Comparison of ENCODE assay signal across 21 cellular contexts in the genomic region with DNA sequence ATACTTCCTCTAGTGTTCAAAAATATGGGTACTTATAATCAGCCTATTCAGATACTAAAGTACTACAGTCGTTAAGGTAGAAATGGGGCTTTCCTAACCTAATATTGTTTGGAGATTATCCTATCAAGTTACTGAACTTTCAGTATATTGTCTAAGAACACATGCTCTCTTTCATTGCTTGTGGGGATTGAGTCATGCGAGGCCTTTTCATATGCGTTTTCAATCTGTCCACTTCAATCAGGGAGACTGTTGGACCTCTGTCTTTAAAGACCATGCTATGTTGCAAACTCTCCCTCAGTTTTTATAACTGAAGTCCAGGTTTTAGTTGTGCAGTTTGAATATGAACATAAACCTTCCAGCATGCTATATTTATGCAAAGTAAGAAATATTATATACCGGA. TPM values are rescaled to one million over a fixed set of nuclear protein-coding genes. Genes with fewer than 3 reads are reported as not detected.
DNase-seq lines count a peak whose midpoint lies in the region; ATAC-seq and TF ChIP-seq lines count a peak whose summit lies in the region.
"Had no signal": no experiment of that assay in that cellular context is flagged by ENCODE, and none has a peak within 500 bp of the region (broad histone marks: within the 10 kb centered on the region; RNA-seq: fewer than 3 reads in every experiment).

No MANE protein-coding gene starts in this region.

- H3K36me3 ChIP-seq in Karpas-422 (ENCODE audit: insufficient read depth, low read length) (no peaks in the 10 kb centered on the region), mesendoderm (ENCODE audit: control insufficient read depth, insufficient read depth, low read length) (no peaks in the 10 kb centered on the region)

- no peaks in the 10 kb centered on the region for H3K36me3 Mint-ChIP-seq in activated naive CD8-positive, alpha-beta T cell treated with anti-CD3 and anti-CD28 coated beads for 36 hours

- no peak overlapping the region for H4K5ac ChIP-seq in mesendoderm (ENCODE audit: low read length)

- H3K27me3 Mint-ChIP-seq in activated naive CD8-positive, alpha-beta T cell treated with anti-CD3 and anti-CD28 coated beads for 36 hours, result peaks cover 4% of the 10 kb centered on the region
- H3K27me3 Mint-ChIP-seq: progenitor cell of endocrine pancreas had no signal

- no peaks in the 10 kb centered on the region for H3K4me1 ChIP-seq in Karpas-422 (ENCODE audit: low read length)
- H3K4me1 ChIP-seq in mesendoderm (ENCODE audit: control insufficient read depth, low read depth, low read length), result no peaks in the 10 kb centered on the region

- no peak overlapping the region for H3K9ac ChIP-seq in Karpas-422 (ENCODE audit: low read length)
- no peak overlapping the region for H3K9ac ChIP-seq in mesendoderm (ENCODE audit: low read length)

- no CpG with 5 or more reads among the region's 4 CpGs for WGBS in mesendoderm (ENCODE audit: extremely low coverage, insufficient coverage, low lambda C conversion rate)

- no peak overlapping the region for H3K23ac ChIP-seq in mesendoderm (ENCODE audit: low read length)

- H3K56ac ChIP-seq in mesendoderm (ENCODE audit: low read length), result no peak overlapping the region

- no peak overlapping the region for H3K27ac Mint-ChIP-seq in activated naive CD8-positive, alpha-beta T cell treated with anti-CD3 and anti-CD28 coated beads for 36 hours
- H3K27ac Mint-ChIP-seq: progenitor cell of endocrine pancreas had no signal

- no peak overlapping the region for H2BK5ac ChIP-seq in mesendoderm (ENCODE audit: low read length)

- H3K4me1 Mint-ChIP-seq in activated naive CD8-positive, alpha-beta T cell treated with anti-CD3 and anti-CD28 coated beads for 36 hours, result no peaks in the 10 kb centered on the region

- TF ChIP-seq CTCF in AG10803 (conservative IDR thresholded peaks at IDR 0.05; ENCODE audit: low read length), result no peak

- H3K4me3 Mint-ChIP-seq in activated naive CD8-positive, alpha-beta T cell treated with anti-CD3 and anti-CD28 coated beads for 36 hours, result no peak overlapping the region

- no peaks in the 10 kb centered on the region for H3K9me3 Mint-ChIP-seq in activated naive CD8-positive, alpha-beta T cell treated with anti-CD3 and anti-CD28 coated beads for 36 hours

- H3K79me2 ChIP-seq in Karpas-422 (ENCODE audit: low read length) (no peaks in the 10 kb centered on the region), mesendoderm (ENCODE audit: control insufficient read depth, insufficient read depth, low read length) (no peaks in the 10 kb centered on the region)

- peak; percentile 30 for DNase-seq in AG10803 (ENCODE audit: low read depth)
- DNase-seq in M059J (ENCODE audit: low read depth), result peak; percentile 70
- peak; percentile 53 for DNase-seq in astrocyte of the hippocampus (ENCODE audit: low read depth, low spot score)
- peak; percentile 77 for DNase-seq in foreskin melanocyte
- DNase-seq in activated naive CD8-positive, alpha-beta T cell treated with anti-CD3 and anti-CD28 coated beads for 36 hours, result no peak
- no peak for DNase-seq in Karpas-422
- DNase-seq in mesendoderm, result no peak
- DNase-seq: activated CD4-positive, alpha-beta T cell treated with anti-CD3 and anti-CD28 coated beads for 4 hours; activated effector memory CD4-positive, alpha-beta T cell treated with anti-CD3 and anti-CD28 coated beads, Interleukin-2, amount 50 U/mL, for 16 hours; C1 segment of cervical spinal cord; DMS 273 treated with DMSO at 0.1 percent for 48 hours; effector memory CD4-positive, alpha-beta T cell; H7; NCI-H187; NCI-H345; NK-92 treated with Interleukin-12 subunit alpha and Interleukin-12 subunit beta, amount 100 ng/mL, for 24 hours; stimulated activated CD4-positive, alpha-beta T cell treated with anti-CD3 and anti-CD28 coated beads, Interleukin-4, amount 100 ng/mL, for 24 hours had no signal

- H2AFZ ChIP-seq in Karpas-422 (ENCODE audit: low read length), result no peak overlapping the region
- H2AFZ ChIP-seq: hepatocyte had no signal

- H2AK5ac ChIP-seq in mesendoderm (ENCODE audit: low read length), result no peak overlapping the region

- H3K18ac ChIP-seq in mesendoderm (ENCODE audit: low read length), result no peak overlapping the region

- no peaks in the 10 kb centered on the region for H3K9me3 ChIP-seq in Karpas-422 (ENCODE audit: low read length)

- no peak overlapping the region for H3K4ac ChIP-seq in mesendoderm (ENCODE audit: low read depth, low read length)

- H3K27ac ChIP-seq in Karpas-422 (ENCODE audit: low read length) (no peak overlapping the region), mesendoderm (ENCODE audit: low read depth, low read length) (no peak overlapping the region)
- H3K27ac ChIP-seq: hepatocyte had no signal

- H2BK120ac ChIP-seq in mesendoderm (ENCODE audit: low read depth, low read length), result no peak overlapping the region

- H3K9me2 ChIP-seq in Karpas-422 (replicated peaks; ENCODE audit: insufficient read depth, low read length), result no peaks in the 10 kb centered on the region

- H3K4me2 ChIP-seq in Karpas-422 (ENCODE audit: low read depth, low read length, poor library complexity, severe bottlenecking) (no peak overlapping the region), mesendoderm (ENCODE audit: low read length) (no peak overlapping the region)
- H3K4me2 ChIP-seq: hepatocyte had no signal

- H2BK15ac ChIP-seq in mesendoderm (replicated peaks; ENCODE audit: low read depth), result no peak overlapping the region

- H4K8ac ChIP-seq in mesendoderm (ENCODE audit: low read depth, low read length), result no peak overlapping the region

- no peaks in the 10 kb centered on the region for H3K27me3 ChIP-seq in Karpas-422 (ENCODE audit: low read length)
- H3K27me3 ChIP-seq in mesendoderm (ENCODE audit: insufficient read depth, low read length, poor library complexity), result no peaks in the 10 kb centered on the region
- H3K27me3 ChIP-seq: hepatocyte had no signal

- H4K20me1 ChIP-seq in Karpas-422 (ENCODE audit: insufficient read depth, low read depth, low read length), result no peaks in the 10 kb centered on the region

- no peaks in the 10 kb centered on the region for H3K79me1 ChIP-seq in mesendoderm (ENCODE audit: low read length)

- no peak for ATAC-seq in GM21381 (IDR thresholded peaks at IDR 0.05; ENCODE audit: unreplicated experiment)
- ATAC-seq: GM12878 had no signal

- no peak overlapping the region for H3K4me3 ChIP-seq in AG10803 (ENCODE audit: low read length)
- no peak overlapping the region for H3K4me3 ChIP-seq in Karpas-422 (ENCODE audit: low read length)
- no peak overlapping the region for H3K4me3 ChIP-seq in mesendoderm (ENCODE audit: low read length)
- H3K4me3 ChIP-seq: GM12878, hepatocyte had no signal

RNA-seq across cellular contexts. Expression of a gene that starts 15.0 kb away (rescaled TPM):
- total RNA-seq in M059J (2014; rRNA removed; shearing (Covaris generic)), result 16.5 and 20.8 TPM in 2 replicates
- not detected for total RNA-seq in activated naive CD8-positive, alpha-beta T cell treated with anti-CD3 and anti-CD28 coated beads for 36 hours
- not detected in 2 replicates for total RNA-seq in Karpas-422 (2014; rRNA removed; shearing (Covaris generic); ENCODE audit: low replicate concordance)
- 0.86 TPM for polyA plus RNA-seq in mesendoderm (2013, experiment 1 of 2)
- polyA plus RNA-seq in mesendoderm (2013, experiment 2 of 2), result 0.78 TPM
- total RNA-seq: GM12878, H7, progenitor cell of endocrine pancreas had no signal
- polyA plus RNA-seq: GM12878 had no signal

Comparison
In these comparisons a context has a peak if more than half of its experiments do, and no peak if none do; other contexts are left out.
1. DNase-seq: peak in AG10803 (single experiment), M059J (single experiment), astrocyte of the hippocampus (single experiment) and foreskin melanocyte (single experiment); none in activated naive CD8-positive, alpha-beta T cell treated with anti-CD3 and anti-CD28 coated beads for 36 hours (single experiment), Karpas-422 (single experiment) and mesendoderm (single experiment).
2. RNA of a gene that starts 15.0 kb away (total RNA-seq): 16.5 to 20.8 TPM in M059J; not detected in activated naive CD8-positive, alpha-beta T cell treated with anti-CD3 and anti-CD28 coated beads for 36 hours and not detected in Karpas-422; every median in the first group is over 10 times any median in the second.